12 cellular contexts compared by ENCODE assay signal in the genomic region with DNA sequence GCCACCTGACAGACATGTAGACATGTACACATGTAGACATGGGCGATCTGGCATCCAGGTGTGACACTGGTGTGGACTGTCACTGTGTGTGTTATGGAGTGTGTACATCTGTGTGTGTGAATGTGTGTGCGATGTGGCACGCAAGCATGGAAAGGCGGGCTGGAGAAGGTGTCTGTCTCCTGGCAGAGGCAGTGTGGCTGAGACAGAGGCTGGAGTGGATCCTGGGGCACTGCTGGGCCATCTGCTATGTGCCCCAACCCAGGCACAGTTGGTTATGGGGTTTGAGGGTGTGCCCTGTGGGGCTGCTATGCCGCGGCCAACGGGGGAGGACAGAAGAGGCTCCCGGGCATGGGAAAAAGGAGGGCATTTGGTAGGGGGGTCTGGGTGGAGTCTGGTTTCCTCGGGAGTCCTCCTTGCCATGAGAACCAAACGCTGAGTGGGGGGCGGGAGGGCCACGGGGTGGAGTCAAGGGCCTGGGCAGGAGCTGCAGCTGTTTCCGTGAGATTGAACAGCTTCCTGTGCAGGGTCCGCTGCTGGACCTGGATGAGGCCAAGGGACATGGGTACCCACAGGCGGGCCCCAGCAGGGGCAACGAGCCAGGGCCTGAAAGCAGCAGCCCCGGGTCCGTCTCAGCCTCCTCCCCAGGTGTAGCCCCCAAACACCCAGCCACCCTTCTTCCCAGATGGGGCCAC. TPM values are rescaled to one million over a fixed set of nuclear protein-coding genes. Genes with fewer than 3 reads are reported as not detected.
DNase-seq lines count a peak whose midpoint lies in the region; ATAC-seq, FAIRE-seq and TF ChIP-seq lines count a peak whose summit lies in the region.
"Had no signal": no experiment of that assay in that cellular context is flagged by ENCODE, and none has a peak within 500 bp of the region (broad histone marks: within the 10 kb centered on the region; RNA-seq: fewer than 3 reads in every experiment).

No MANE protein-coding gene starts in this region.

- DNase-seq in HFFc6 (no peak), dermis blood vessel endothelial cell (peak; percentile 60), medulla oblongata (ENCODE audit: extremely low spot score) (peak; percentile 30), substantia nigra (lab: John Stamatoyannopoulos, UW) (peak in 6 of 49 donors; percentile 16 to 60 (median 34)), frontal cortex (ENCODE audit: low spot score in 2 of 2) (no peak), NCI-H446 (lab: John Stamatoyannopoulos, UW) (no peak)
- DNase-seq: central memory CD4-positive, alpha-beta T cell; NCI-H1105; stimulated activated CD4-positive, alpha-beta T cell treated with anti-CD3 and anti-CD28 coated beads, Interleukin-4, amount 100 ng/mL, for 24 hours had no signal

- no peaks in the 10 kb centered on the region for H3K36me3 Mint-ChIP-seq in HFFc6 (ENCODE audit: low read depth)

- H3K4me1 Mint-ChIP-seq in HFFc6 (ENCODE audit: low read depth), result peaks cover 51% of the 10 kb centered on the region

- H3K27ac Mint-ChIP-seq in HFFc6, result no peak overlapping the region

- peak overlapping the region; percentile 82 for H3K27ac ChIP-seq in substantia nigra (ENCODE audit: low read depth, low read length, poor library complexity, severe bottlenecking)

- peaks cover 22% of the 10 kb centered on the region for H3K27me3 Mint-ChIP-seq in HFFc6 (ENCODE audit: insufficient read depth)

- no peak for FAIRE-seq in frontal cortex (lab: Jason Lieb, UNC)

- H3K9me3 Mint-ChIP-seq in HFFc6, result no peaks in the 10 kb centered on the region

- no peak for TF ChIP-seq CTCF in HFFc6 (IDR thresholded peaks at IDR 0.05)

- H3K4me3 Mint-ChIP-seq in HFFc6, result peak overlapping the region; percentile 70; the same call in 1 of the 2 replicates

- ATAC-seq in HG03457 (IDR thresholded peaks at IDR 0.05; ENCODE audit: unreplicated experiment) (no peak), HG02763 (IDR thresholded peaks at IDR 0.05; ENCODE audit: unreplicated experiment) (no peak)
- ATAC-seq: mucosa of descending colon had no signal

RNA-seq across cellular contexts. Expression of a gene that starts 1.3 kb away (rescaled TPM):
- total RNA-seq in HFFc6 (2021; fragmentation: NEBNext Ultra II Directional; extraction: Animal tissue kit (Norgen Biotek cat#: 25700)), result 10 to 100 TPM in 5 of 6 experiments, 1 to 10 TPM in 1; 4.7 to 25.8 (median 19.1) TPM
- total RNA-seq in dermis blood vessel endothelial cell (4.4 and 5.4 TPM in 2 replicates), frontal cortex (11.0 TPM)

RNA-seq across cellular contexts. Expression of a gene that starts 54.4 kb away (rescaled TPM):
- 10 to 100 TPM; 57.8 to 75.6 (median 67.2) TPM for total RNA-seq in HFFc6 (2021; fragmentation: NEBNext Ultra II Directional; extraction: Animal tissue kit (Norgen Biotek cat#: 25700))
- total RNA-seq in dermis blood vessel endothelial cell, result 20.4 and 32.7 TPM in 2 replicates
- 15.5 TPM for total RNA-seq in frontal cortex

Comparison
In these comparisons a context has a peak if more than half of its experiments do, and no peak if none do; other contexts are left out.
1. DNase-seq: peak in dermis blood vessel endothelial cell (single experiment) and medulla oblongata (single experiment); none in HFFc6 (single experiment), frontal cortex (0 of 2) and NCI-H446 (0 of 2).